In genomic region chr3:135915206-135915605, GRCh38 we compare ENCODE assay signal across 2 cellular contexts.
TF ChIP-seq lines count a peak whose summit lies in the region.

No MANE protein-coding gene starts in this region.

TF ChIP-seq in GM23338, 12 proteins besides CTCF, POLR2A, EP300 and RAD21:
- TF ChIP-seq CREB1 (CRISPR knock-in tag; IDR thresholded peaks at IDR 0.05; ENCODE audit: low read depth) = no peak
- no peak for TF ChIP-seq EZH2phosphoT487 (IDR thresholded peaks at IDR 0.05; ENCODE audit: unreplicated experiment)

TF ChIP-seq in K562, 482 proteins besides CTCF, POLR2A, EP300 and RAD21:
- TF ChIP-seq MED1 (CRISPR knock-in tag; IDR thresholded peaks at IDR 0.05; ENCODE audit: borderline replicate concordance) = no peak
- TF ChIP-seq RBM15 (IDR thresholded peaks at IDR 0.05; ENCODE audit: insufficient read depth, low read length) = no peak
- TF ChIP-seq MCM5 (IDR thresholded peaks at IDR 0.05; ENCODE audit: low read depth) = no peak
- peak; percentile 38 for TF ChIP-seq NFYB (IDR thresholded peaks at IDR 0.05; ENCODE audit: extremely low read depth, insufficient read length)
- TF ChIP-seq, protein P1, sequence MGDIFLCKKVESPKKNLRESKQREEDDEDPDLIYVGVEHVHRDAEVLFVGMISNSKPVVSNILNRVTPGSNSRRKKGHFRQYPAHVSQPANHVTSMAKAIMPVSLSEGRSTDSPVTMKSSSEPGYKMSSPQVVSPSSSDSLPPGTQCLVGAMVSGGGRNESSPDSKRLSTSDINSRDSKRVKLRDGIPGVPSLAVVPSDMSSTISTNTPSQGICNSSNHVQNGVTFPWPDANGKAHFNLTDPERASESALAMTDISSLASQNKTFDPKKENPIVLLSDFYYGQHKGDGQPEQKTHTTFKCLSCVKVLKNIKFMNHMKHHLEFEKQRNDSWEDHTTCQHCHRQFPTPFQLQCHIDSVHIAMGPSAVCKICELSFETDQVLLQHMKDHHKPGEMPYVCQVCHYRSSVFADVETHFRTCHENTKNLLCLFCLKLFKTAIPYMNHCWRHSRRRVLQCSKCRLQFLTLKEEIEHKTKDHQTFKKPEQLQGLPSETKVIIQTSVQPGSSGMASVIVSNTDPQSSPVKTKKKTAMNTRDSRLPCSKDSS (IDR thresholded peaks at IDR 0.05; ENCODE audit: low read depth, partially characterized antibody) = no peak
- no peak for TF ChIP-seq ZNF311 (CRISPR knock-in tag; IDR thresholded peaks at IDR 0.05)
